ENCODE assay signal across 17 cellular contexts in the genomic region with DNA sequence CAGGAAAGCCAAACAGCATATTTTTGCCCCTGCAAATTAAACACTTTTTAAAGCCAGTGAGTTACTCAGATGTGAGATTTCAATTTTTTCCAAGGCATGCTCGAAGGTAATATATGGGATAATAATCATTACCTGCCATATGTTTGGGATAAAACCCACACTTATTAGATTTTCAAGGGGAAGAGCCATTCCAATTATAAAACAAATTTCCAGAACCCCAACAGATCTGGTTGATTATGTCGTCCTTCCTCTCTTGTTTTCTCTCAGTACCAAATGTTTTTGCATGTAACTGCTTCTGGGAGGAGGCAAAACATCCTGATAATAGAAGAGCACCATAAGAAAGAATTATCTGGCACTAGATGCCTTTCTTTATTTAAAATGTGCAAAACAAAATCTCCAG.
DNase-seq lines count a peak whose midpoint lies in the region; ATAC-seq and TF ChIP-seq lines count a peak whose summit lies in the region.
"Had no signal": no experiment of that assay in that cellular context is flagged by ENCODE, and none has a peak within 500 bp of the region (broad histone marks: within the 10 kb centered on the region; RNA-seq: fewer than 3 reads in every experiment).

No MANE protein-coding gene starts in this region.

- no peak overlapping the region for H2BK120ac ChIP-seq in mesenchymal stem cell (ENCODE audit: low read depth, low read length)

- H3K27ac ChIP-seq in right atrium auricular region, result peak overlapping the region; percentile 70 to 85
- H3K27ac ChIP-seq in heart left ventricle, result peak overlapping the region in 5 of 12 donors; percentile 35 to 76 (median 59)
- peak overlapping the region; percentile 83 for H3K27ac ChIP-seq in VCaP
- H3K27ac ChIP-seq in mesenchymal stem cell (ENCODE audit: low read length, poor library complexity, severe bottlenecking), result peak overlapping the region; percentile 60

- no peak overlapping the region for H2AK5ac ChIP-seq in mesenchymal stem cell (ENCODE audit: low read length, severe bottlenecking)

- H3K27me3 Mint-ChIP-seq in type B pancreatic cell, result no peaks in the 10 kb centered on the region

- H3K14ac ChIP-seq in mesenchymal stem cell (ENCODE audit: low read length in 2 of 2), result no peak overlapping the region

- no peaks in the 10 kb centered on the region for H3K9me3 ChIP-seq in right atrium auricular region
- no peaks in the 10 kb centered on the region for H3K9me3 ChIP-seq in heart left ventricle
- H3K9me3 ChIP-seq in mesenchymal stem cell (ENCODE audit: control insufficient read depth, low read length), result no peaks in the 10 kb centered on the region
- H3K9me3 ChIP-seq: SJSA1 had no signal

- H3K79me1 ChIP-seq in mesenchymal stem cell (replicated peaks; ENCODE audit: low read length, poor library complexity, severe bottlenecking), result peaks cover 14% of the 10 kb centered on the region

- no peaks in the 10 kb centered on the region for H3K9me3 Mint-ChIP-seq in type B pancreatic cell

- no peak overlapping the region for H3K9ac ChIP-seq in mesenchymal stem cell (ENCODE audit: low read length)

- H3K4me3 ChIP-seq in right atrium auricular region (no peak overlapping the region), heart left ventricle (no peak overlapping the region), mesenchymal stem cell (ENCODE audit: insufficient read depth in 1 of 2, low read depth in 1 of 2, low read length in 2 of 2) (no peak overlapping the region)
- H3K4me3 ChIP-seq: SJSA1 had no signal

- H2BK5ac ChIP-seq in mesenchymal stem cell (ENCODE audit: low read depth, low read length, poor library complexity, severe bottlenecking), result no peak overlapping the region

- peaks cover 66% of the 10 kb centered on the region for H3K4me1 Mint-ChIP-seq in type B pancreatic cell (ENCODE audit: unreplicated experiment)

- H3K4me1 ChIP-seq in right atrium auricular region (peaks cover 0 to 79% of the 10 kb centered on the region in 2 donors), heart left ventricle (peaks cover 14 to 94% (median 75%) of the 10 kb centered on the region in 12 donors), mesenchymal stem cell (ENCODE audit: control insufficient read depth, insufficient read depth, low read depth, low read length) (peaks cover 7% of the 10 kb centered on the region)

- H4K8ac ChIP-seq in mesenchymal stem cell (ENCODE audit: low read length), result no peak overlapping the region

- TF ChIP-seq POLR2A in heart left ventricle (IDR thresholded peaks at IDR 0.05), result no peak

- H2AFZ ChIP-seq in mesenchymal stem cell (ENCODE audit: low read depth, low read length), result no peak overlapping the region

- H2BK15ac ChIP-seq in mesenchymal stem cell (ENCODE audit: low read depth, poor library complexity, severe bottlenecking), result no peak overlapping the region

- intact Hi-C loops in heart left ventricle (cut with DNase I), result loop anchor here in 4 of 10 donors (5.0 to 10.0 kb wide), 4 partner anchors 87 to 219 kb away; no protein-coding TSS in a partner anchor

- H3K23ac ChIP-seq in mesenchymal stem cell (ENCODE audit: low read length in 2 of 2), result no peak overlapping the region

- no peak overlapping the region for H3K4me3 Mint-ChIP-seq in type B pancreatic cell

- DNase-seq in right atrium auricular region (ENCODE audit: low spot score), result no peak
- DNase-seq in heart left ventricle, result no peak
- DNase-seq in mesenchymal stem cell, result no peak
- no peak for DNase-seq in type B pancreatic cell (ENCODE audit: extremely low spot score, unreplicated experiment)
- DNase-seq in SW 1271 (lab: John Stamatoyannopoulos, UW), result no peak
- DNase-seq: C1 segment of cervical spinal cord, GF-D8, KG1, NCI-H1048, NCI-H146, NCI-H2107, NCI-H226, RPMI8226 had no signal

- H3K4me2 ChIP-seq in mesenchymal stem cell (ENCODE audit: low read length, poor library complexity, severe bottlenecking), result no peak overlapping the region

- no peak overlapping the region for H2BK12ac ChIP-seq in mesenchymal stem cell (ENCODE audit: low read length in 2 of 2)

- no peak overlapping the region for H3K18ac ChIP-seq in mesenchymal stem cell (ENCODE audit: low read depth in 1 of 2, low read length in 2 of 2)

- no peaks in the 10 kb centered on the region for H3K36me3 Mint-ChIP-seq in type B pancreatic cell

- no peak for TF ChIP-seq CTCF in right atrium auricular region (IDR thresholded peaks at IDR 0.05)
- no peak for TF ChIP-seq CTCF in heart left ventricle (IDR thresholded peaks at IDR 0.05)
- TF ChIP-seq CTCF in VCaP (conservative IDR thresholded peaks at IDR 0.05), result no peak
- no peak for TF ChIP-seq CTCF in type B pancreatic cell (conservative IDR thresholded peaks at IDR 0.05)

- no peak for ATAC-seq in heart left ventricle
- no peak for ATAC-seq in GM21515 (IDR thresholded peaks at IDR 0.05; ENCODE audit: unreplicated experiment)
- no peak for ATAC-seq in HG03354 (IDR thresholded peaks at IDR 0.05; ENCODE audit: poor library complexity, severe bottlenecking, unreplicated experiment)

- 63 to 76% (median 65%) methylated on average over 2 of the region's 2 CpGs for WGBS in heart left ventricle, 4 donors
- no CpG with 5 or more reads among the region's 2 CpGs for WGBS in mesenchymal stem cell

- H3K36me3 ChIP-seq in right atrium auricular region (no peaks in the 10 kb centered on the region), heart left ventricle (no peaks in the 10 kb centered on the region), mesenchymal stem cell (ENCODE audit: control insufficient read depth in 1 of 2, insufficient read depth in 2 of 2, low read depth in 1 of 2, low read length in 2 of 2) (no peaks in the 10 kb centered on the region)

- H3K4ac ChIP-seq in mesenchymal stem cell (ENCODE audit: low read depth in 1 of 2, low read length in 2 of 2), result no peak overlapping the region

- H3K27me3 ChIP-seq in right atrium auricular region, result no peaks in the 10 kb centered on the region
- no peaks in the 10 kb centered on the region for H3K27me3 ChIP-seq in heart left ventricle
- H3K27me3 ChIP-seq in mesenchymal stem cell (ENCODE audit: control insufficient read depth in 1 of 2, insufficient read depth in 1 of 2, low read length in 2 of 2), result no peaks in the 10 kb centered on the region
- H3K27me3 ChIP-seq: SJSA1 had no signal

- peak overlapping the region; percentile 14 for H3K27ac Mint-ChIP-seq in type B pancreatic cell

- H4K91ac ChIP-seq in mesenchymal stem cell (ENCODE audit: low read length), result no peak overlapping the region
